In the genomic region with DNA sequence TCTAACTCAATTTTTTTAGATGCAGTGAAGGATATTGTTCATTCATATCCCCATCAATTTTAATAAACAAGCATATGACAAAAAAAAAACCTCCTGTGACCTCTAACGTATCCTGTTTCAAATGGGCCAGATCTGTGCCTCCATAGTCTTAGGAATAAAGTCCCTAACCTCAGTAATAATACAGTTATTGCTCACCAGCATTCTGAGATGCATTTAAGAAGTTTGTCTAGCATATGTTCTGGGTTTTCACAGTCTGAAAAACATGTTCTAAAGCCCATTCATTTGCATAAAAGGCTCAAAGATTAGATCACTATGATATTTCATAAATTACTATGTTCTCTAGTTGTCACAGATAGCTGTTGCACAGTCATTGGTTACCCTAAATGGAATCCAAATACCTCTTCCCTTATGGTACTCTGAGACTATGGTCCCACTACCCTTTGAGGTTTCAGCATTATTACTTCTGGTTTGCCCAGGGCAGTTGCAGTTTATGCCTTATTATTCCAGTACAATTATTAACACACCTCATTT, we compare ENCODE assay signal across 1 cellular context.
TF ChIP-seq lines count a peak whose summit lies in the region.

No MANE protein-coding gene starts in this region.

TF ChIP-seq in GM12878, 131 proteins besides CTCF, POLR2A, EP300 and RAD21 (continued from another document):
- TF ChIP-seq, protein P1, sequence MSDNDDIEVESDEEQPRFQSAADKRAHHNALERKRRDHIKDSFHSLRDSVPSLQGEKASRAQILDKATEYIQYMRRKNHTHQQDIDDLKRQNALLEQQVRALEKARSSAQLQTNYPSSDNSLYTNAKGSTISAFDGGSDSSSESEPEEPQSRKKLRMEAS (IDR thresholded peaks at IDR 0.05; ENCODE audit: low read depth, low read length) = no peak
- TF ChIP-seq NBN (IDR thresholded peaks at IDR 0.05) = no peak
- no peak for TF ChIP-seq ESRRA (IDR thresholded peaks at IDR 0.05; ENCODE audit: low read length)
- no peak for TF ChIP-seq BHLHE40 (IDR thresholded peaks at IDR 0.05; ENCODE audit: borderline replicate concordance in 1 of 2, low read depth in 2 of 2, low read length in 1 of 2)
